19 cellular contexts compared by ENCODE assay signal in the genomic region with DNA sequence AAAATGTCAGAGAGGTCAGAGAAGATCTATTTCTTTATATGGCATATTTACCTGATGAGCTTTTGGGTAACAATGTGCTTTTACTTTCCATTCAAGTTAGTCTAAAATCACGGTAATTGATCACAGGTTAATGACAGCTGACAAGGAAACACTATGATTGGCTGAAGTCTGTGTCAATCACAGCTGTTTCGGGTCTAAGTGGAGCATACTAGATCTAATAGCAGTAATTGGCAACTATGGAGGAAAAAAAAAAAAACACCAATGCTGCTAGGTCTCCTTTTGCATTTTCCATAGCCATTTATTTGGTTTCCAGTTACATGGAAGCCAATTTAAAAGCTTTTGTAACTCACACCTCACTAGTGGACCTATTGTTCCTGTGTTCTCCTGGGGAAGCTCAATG.
DNase-seq lines count a peak whose midpoint lies in the region; ATAC-seq, FAIRE-seq and TF ChIP-seq lines count a peak whose summit lies in the region.
"Had no signal": no experiment of that assay in that cellular context is flagged by ENCODE, and none has a peak within 500 bp of the region (broad histone marks: within the 10 kb centered on the region; RNA-seq: fewer than 3 reads in every experiment).

No MANE protein-coding gene starts in this region.

- FAIRE-seq in A549 (lab: Jason Lieb, UNC) (no peak), K562 (lab: Jason Lieb, UNC) (no peak)
- FAIRE-seq: D721Med had no signal

- 1% methylated on average over 2 of the region's 2 CpGs for WGBS in A549 (ENCODE audit: missing lambda C conversion rate)
- 3% methylated on average over 2 of the region's 2 CpGs for WGBS in K562 (ENCODE audit: insufficient coverage, low coverage, missing lambda C conversion rate)
- WGBS in hepatocyte (ENCODE audit: low lambda C conversion rate, missing lambda C conversion rate): 74% methylated on average over 2 of the region's 2 CpGs
- WGBS in transverse colon (ENCODE audit: low coverage in 1 of 2), 2 donors: 75 to 89% methylated on average over 2 of the region's 2 CpGs

- no peaks in the 10 kb centered on the region for H3K4me1 ChIP-seq in A549
- no peaks in the 10 kb centered on the region for H3K4me1 ChIP-seq in K562 (replicated peaks in 1 of 2; ENCODE audit: control insufficient read depth in 2 of 2, insufficient read depth in 2 of 2, low read length in 2 of 2)
- H3K4me1 ChIP-seq in upper lobe of right lung: no peaks in the 10 kb centered on the region
- no peaks in the 10 kb centered on the region for H3K4me1 ChIP-seq in hepatocyte (ENCODE audit: insufficient read depth)
- H3K4me1 ChIP-seq in transverse colon: no peaks in the 10 kb centered on the region

- in situ Hi-C loops in K562 (cut with MboI): no loop called here
- in situ Hi-C loops in transverse colon (cut with MboI; ENCODE audit: low pct_ligation_motif_present in 1 of 4, low pct_unique_long_range_greater_than_20kb in 1 of 4, low sequenced_read_pairs in 3 of 4): no loop called here

- TF ChIP-seq POLR2A in A549 (IDR thresholded peaks at IDR 0.05; ENCODE audit: low read length) (no peak), K562 (conservative IDR thresholded peaks at IDR 0.05) (no peak), transverse colon (IDR thresholded peaks at IDR 0.05) (no peak)

- no peak overlapping the region for H3K9ac ChIP-seq in K562 (ENCODE audit: insufficient read depth in 1 of 2, low read depth in 2 of 2, low read length in 2 of 2)

- POLR2A ChIA-PET in A549 (lab: Yijun Ruan, JAX): no interaction called here
- POLR2A ChIA-PET in K562 (lab: Yijun Ruan, JAX): no interaction called here

- ATAC-seq in A549 (no peak), K562 (no peak), upper lobe of right lung (no peak), HG03378 (IDR thresholded peaks at IDR 0.05; ENCODE audit: unreplicated experiment) (no peak)
- ATAC-seq: activated CD8-positive, alpha-beta T cell treated with anti-CD3 and anti-CD28 coated beads for 36 hours; activated T-helper 17 cell treated with anti-CD3 and anti-CD28 coated beads, Interleukin-2, amount 50 U/mL, for 72 hours; Right ventricle myocardium inferior had no signal

- TF ChIP-seq EP300 in A549 (IDR thresholded peaks at IDR 0.05) (no peak), K562 (IDR thresholded peaks at IDR 0.05; ENCODE audit: low read length) (no peak), transverse colon (IDR thresholded peaks at IDR 0.05; ENCODE audit: low read depth) (no peak)

- H3K9me2 ChIP-seq in hepatocyte (replicated peaks; ENCODE audit: insufficient read depth): no peaks in the 10 kb centered on the region

- no TSS peak for BruUV-seq in K562 (replicated peaks; lab: Mats Ljungman, UMichigan)

- CTCF ChIA-PET in A549 (lab: Yijun Ruan, JAX) (interaction anchor here (0.6 to 1.2 kb wide), 2 partner anchors 11 to 115 kb away, joined by 3 read pairs; no protein-coding TSS in a partner anchor), K562 (lab: Yijun Ruan, JAX; ENCODE audit: low intra/inter-chr PET ratio) (no interaction called here)

- H3K27ac ChIP-seq in A549: no peak overlapping the region
- H3K27ac ChIP-seq in K562 (ENCODE audit: extremely low read depth, low read depth, low read length): no peak overlapping the region
- no peak overlapping the region for H3K27ac ChIP-seq in upper lobe of right lung
- no peak overlapping the region for H3K27ac ChIP-seq in hepatocyte
- H3K27ac ChIP-seq in transverse colon: no peak overlapping the region
- H3K27ac ChIP-seq: coronary artery, HL-60 had no signal

- H3K27me3 ChIP-seq in H7 (ENCODE audit: control insufficient read depth, insufficient read depth, low read length) (no peaks in the 10 kb centered on the region), K562 (ENCODE audit: control insufficient read depth in 2 of 2, insufficient read depth in 2 of 2, low read length in 2 of 2) (peaks cover 0 to 5% of the 10 kb centered on the region in 2 experiments; a peak in 2 of 5 replicates), upper lobe of right lung (peaks cover 9% of the 10 kb centered on the region), hepatocyte (no peaks in the 10 kb centered on the region), transverse colon (peaks cover 25% of the 10 kb centered on the region)
- H3K27me3 ChIP-seq: MG63 had no signal

- no peaks in the 10 kb centered on the region for H3K79me2 ChIP-seq in K562 (ENCODE audit: control insufficient read depth, insufficient read depth, low read length)
- H3K79me2 ChIP-seq in hepatocyte: no peaks in the 10 kb centered on the region

- no peak for TF ChIP-seq CTCF in A549 (IDR thresholded peaks at IDR 0.05)
- no peak for TF ChIP-seq CTCF in K562 (IDR thresholded peaks at IDR 0.05 in 2 of 3, conservative IDR thresholded peaks at IDR 0.05 in 1 of 3; ENCODE audit: insufficient read depth in 2 of 3, low read depth in 1 of 3, low read length in 3 of 3)
- no peak for TF ChIP-seq CTCF in upper lobe of right lung (IDR thresholded peaks at IDR 0.05)
- TF ChIP-seq CTCF in hepatocyte (IDR thresholded peaks at IDR 0.05; ENCODE audit: poor library complexity): no peak
- no peak for TF ChIP-seq CTCF in transverse colon (IDR thresholded peaks at IDR 0.05)

- DNase-seq in A549 (ENCODE audit: low read depth in 1 of 2, low spot score in 1 of 2) (peak in 1 of 2 experiments; percentile 31), H7 (peak; percentile 19), NCI-H2107 treated with DMSO at 0.1 percent for 48 hours (lab: John Stamatoyannopoulos, UW; ENCODE audit: unreplicated experiment) (peak; percentile 81), K562 (ENCODE audit: extremely low read depth in 1 of 4, low spot score in 3 of 4) (peak; percentile 3 to 13 (median 10)), upper lobe of right lung (no peak), hepatocyte (ENCODE audit: low spot score) (no peak), transverse colon (no peak)
- DNase-seq: activated CD8-positive, alpha-beta T cell treated with anti-CD3 and anti-CD28 coated beads for 36 hours; anterior cingulate cortex; HCEC 1CT; MG63; NCI-H526; T1000 had no signal

- H3K36me3 ChIP-seq in H7 (replicated peaks; ENCODE audit: control insufficient read depth, insufficient read depth, low read length) (no peaks in the 10 kb centered on the region), K562 (ENCODE audit: control insufficient read depth, insufficient read depth, low read length) (no peaks in the 10 kb centered on the region), upper lobe of right lung (no peaks in the 10 kb centered on the region), hepatocyte (replicated peaks; ENCODE audit: insufficient read depth, low read depth) (no peaks in the 10 kb centered on the region), transverse colon (no peaks in the 10 kb centered on the region)
- H3K36me3 ChIP-seq: MG63 had no signal

- H3K4me3 ChIP-seq in A549 (no peak overlapping the region), H7 (ENCODE audit: insufficient read depth, low read depth, low read length) (no peak overlapping the region), K562 (no peak overlapping the region), upper lobe of right lung (no peak overlapping the region), hepatocyte (no peak overlapping the region), transverse colon (no peak overlapping the region)
- H3K4me3 ChIP-seq: coronary artery, MG63 had no signal

- H2AFZ ChIP-seq in K562 (ENCODE audit: low read depth, low read length) (no peak overlapping the region), hepatocyte (no peak overlapping the region)

- no peak for TF ChIP-seq RAD21 in A549 (conservative IDR thresholded peaks at IDR 0.05 in 1 of 2, IDR thresholded peaks at IDR 0.05 in 1 of 2)
- TF ChIP-seq RAD21 in K562 (CRISPR knock-in tag; conservative IDR thresholded peaks at IDR 0.05 in 1 of 2, IDR thresholded peaks at IDR 0.05 in 1 of 2): no peak

- H4K20me1 ChIP-seq in K562 (replicated peaks; ENCODE audit: control insufficient read depth, insufficient read depth, low read length) (no peaks in the 10 kb centered on the region), hepatocyte (ENCODE audit: insufficient read depth, poor library complexity, severe bottlenecking) (no peaks in the 10 kb centered on the region)

- H3K4me2 ChIP-seq in A549 (peak overlapping the region; percentile 20; the same call in 1 of the 3 replicates), K562 (ENCODE audit: insufficient read depth, low read length) (no peak overlapping the region), hepatocyte (no peak overlapping the region)

- H3K9me3 ChIP-seq in A549 (no peaks in the 10 kb centered on the region), K562 (replicated peaks; ENCODE audit: control insufficient read depth, insufficient read depth, low read depth, low read length) (no peaks in the 10 kb centered on the region), upper lobe of right lung (no peaks in the 10 kb centered on the region), hepatocyte (ENCODE audit: low read depth) (no peaks in the 10 kb centered on the region), transverse colon (no peaks in the 10 kb centered on the region)
- H3K9me3 ChIP-seq: MG63 had no signal

- H3K9me1 ChIP-seq in K562 (ENCODE audit: control insufficient read depth, insufficient read depth, low read length): no peaks in the 10 kb centered on the region

- intact Hi-C loops in K562 (cut with micrococcal nuclease) (no loop called here), upper lobe of right lung (cut with DNase I) (no loop called here), transverse colon (cut with DNase I; ENCODE audit: low total_unique reads) (no loop called here)

TF ChIP-seq in A549, 52 proteins besides CTCF, POLR2A, EP300 and RAD21 (continues in another document):
- TF ChIP-seq KDM1A (IDR thresholded peaks at IDR 0.05; ENCODE audit: low read depth) (no peak), ZSCAN20 (CRISPR knock-in tag; IDR thresholded peaks at IDR 0.05) (no peak), CBX8 (IDR thresholded peaks at IDR 0.05) (no peak)
- TF ChIP-seq, protein P1, sequence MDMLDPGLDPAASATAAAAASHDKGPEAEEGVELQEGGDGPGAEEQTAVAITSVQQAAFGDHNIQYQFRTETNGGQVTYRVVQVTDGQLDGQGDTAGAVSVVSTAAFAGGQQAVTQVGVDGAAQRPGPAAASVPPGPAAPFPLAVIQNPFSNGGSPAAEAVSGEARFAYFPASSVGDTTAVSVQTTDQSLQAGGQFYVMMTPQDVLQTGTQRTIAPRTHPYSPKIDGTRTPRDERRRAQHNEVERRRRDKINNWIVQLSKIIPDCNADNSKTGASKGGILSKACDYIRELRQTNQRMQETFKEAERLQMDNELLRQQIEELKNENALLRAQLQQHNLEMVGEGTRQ (IDR thresholded peaks at IDR 0.05): no peak

TF ChIP-seq in K562, 482 proteins besides CTCF, POLR2A, EP300 and RAD21 (continues in another document):
- TF ChIP-seq HLTF (IDR thresholded peaks at IDR 0.05): no peak

Comparison
In these comparisons a context has a peak if more than half of its experiments do, and no peak if none do; other contexts are left out.
1. DNase-seq: peak in H7 (single experiment), NCI-H2107 treated with DMSO at 0.1 percent for 48 hours (single experiment) and K562 (4 of 4); none in upper lobe of right lung (single experiment), hepatocyte (single experiment) and transverse colon (single experiment).